ENCODE assay signal across 17 cellular contexts in the genomic region with DNA sequence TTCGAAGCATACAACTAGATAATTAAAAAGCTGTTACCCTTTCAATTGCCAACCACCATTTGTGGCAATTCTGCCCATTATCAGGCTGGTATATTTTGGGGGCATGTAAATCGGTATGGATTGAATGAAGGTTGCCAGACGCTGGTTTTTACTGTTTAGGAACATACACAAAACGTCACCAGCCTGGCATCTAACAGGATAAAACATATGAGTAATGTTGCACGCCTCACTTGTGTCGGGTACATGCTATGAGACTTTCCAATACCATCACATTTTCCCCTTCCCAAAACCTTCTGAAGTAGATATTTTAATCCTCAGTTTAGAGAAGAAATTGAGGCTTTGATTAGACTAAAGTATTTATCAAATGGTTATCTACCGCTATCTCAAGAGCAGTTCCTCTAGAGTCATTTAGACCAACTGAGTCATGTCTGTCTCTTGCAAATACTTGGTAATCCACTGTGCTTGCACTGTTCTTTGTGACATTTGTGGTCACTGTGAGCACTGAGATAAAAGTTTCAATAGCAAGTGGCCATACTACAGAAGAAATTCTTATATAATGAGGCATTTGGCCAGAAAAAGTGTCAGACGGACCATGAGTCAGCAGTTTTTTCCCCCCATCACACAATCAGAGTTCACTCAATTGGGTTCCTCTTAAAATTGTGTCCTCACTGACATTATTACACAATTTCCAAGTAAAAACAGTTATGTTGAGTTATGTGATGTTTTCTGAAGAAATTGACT.
DNase-seq lines count a peak whose midpoint lies in the region; ATAC-seq, FAIRE-seq and TF ChIP-seq lines count a peak whose summit lies in the region.
"Had no signal": no experiment of that assay in that cellular context is flagged by ENCODE, and none has a peak within 500 bp of the region (broad histone marks: within the 10 kb centered on the region; RNA-seq: fewer than 3 reads in every experiment).

No MANE protein-coding gene starts in this region.

- no peak for ATAC-seq in HG03280 (IDR thresholded peaks at IDR 0.05; ENCODE audit: unreplicated experiment)
- ATAC-seq in GM18870 (IDR thresholded peaks at IDR 0.05; ENCODE audit: unreplicated experiment): no peak

- TF ChIP-seq CTCF in choroid plexus epithelial cell (conservative IDR thresholded peaks at IDR 0.05; ENCODE audit: low read depth, low read length): no peak
- no peak for TF ChIP-seq CTCF in CD14-positive monocyte (IDR thresholded peaks at IDR 0.05)

- no peaks in the 10 kb centered on the region for H3K4me1 Mint-ChIP-seq in CD14-positive monocyte
- H3K4me1 Mint-ChIP-seq: CD8-positive, alpha-beta memory T cell had no signal

- no peak overlapping the region for H3K4me3 ChIP-seq in choroid plexus epithelial cell (ENCODE audit: low read depth, low read length)

- peak; percentile 95 for FAIRE-seq in H54 (lab: Jason Lieb, UNC)
- peak; percentile 48 for FAIRE-seq in RCC 7860 (lab: Jason Lieb, UNC)
- FAIRE-seq in urothelium cell line (lab: Jason Lieb, UNC): no peak
- FAIRE-seq: G401.6 had no signal

- H3K27me3 Mint-ChIP-seq in CD14-positive monocyte (ENCODE audit: low read depth in 3 of 3): no peaks in the 10 kb centered on the region
- H3K27me3 Mint-ChIP-seq: CD8-positive, alpha-beta memory T cell had no signal

- no peaks in the 10 kb centered on the region for H3K36me3 Mint-ChIP-seq in CD14-positive monocyte
- H3K36me3 Mint-ChIP-seq: CD8-positive, alpha-beta memory T cell had no signal

- intact Hi-C loops in CD14-positive monocyte (cut with micrococcal nuclease): no loop called here

- H3K27ac Mint-ChIP-seq in CD14-positive monocyte: no peak overlapping the region
- H3K27ac Mint-ChIP-seq: CD8-positive, alpha-beta memory T cell; HFFc6 had no signal

- no peak for DNase-seq in H54 (ENCODE audit: insufficient read length, low spot score)
- peak; percentile 77 for DNase-seq in RCC 7860 (ENCODE audit: low spot score)
- peak; percentile 1 for DNase-seq in choroid plexus epithelial cell (ENCODE audit: low read depth)
- peak; percentile 6 for DNase-seq in urothelium cell line (ENCODE audit: low spot score)
- no peak for DNase-seq in CD14-positive monocyte (ENCODE audit: low spot score)
- DNase-seq: BE2C; CD8-positive, alpha-beta memory T cell; DND-41; HFFc6; Kasumi-1; NCI-H1417 treated with DMSO at 0.1 percent for 48 hours; NCI-H2029; NCI-H2171; NCI-H748 treated with DMSO at 0.1 percent for 48 hours had no signal

- peaks cover 0 to 10% (median 1%) of the 10 kb centered on the region in 7 donors for H3K9me3 Mint-ChIP-seq in CD14-positive monocyte

- TF ChIP-seq POLR2A in H54 (IDR thresholded peaks at IDR 0.05; ENCODE audit: low read depth, low read length): no peak

- no peak overlapping the region for H3K4me3 Mint-ChIP-seq in CD14-positive monocyte
- H3K4me3 Mint-ChIP-seq: CD8-positive, alpha-beta memory T cell; HFFc6 had no signal

Comparison
In these comparisons a context has a peak if more than half of its experiments do, and no peak if none do; other contexts are left out.
1. DNase-seq: peak in RCC 7860 (single experiment), choroid plexus epithelial cell (single experiment) and urothelium cell line (single experiment); none in H54 (single experiment) and CD14-positive monocyte (single experiment).